ENCODE assay signal across 1 cellular context in the genomic region with DNA sequence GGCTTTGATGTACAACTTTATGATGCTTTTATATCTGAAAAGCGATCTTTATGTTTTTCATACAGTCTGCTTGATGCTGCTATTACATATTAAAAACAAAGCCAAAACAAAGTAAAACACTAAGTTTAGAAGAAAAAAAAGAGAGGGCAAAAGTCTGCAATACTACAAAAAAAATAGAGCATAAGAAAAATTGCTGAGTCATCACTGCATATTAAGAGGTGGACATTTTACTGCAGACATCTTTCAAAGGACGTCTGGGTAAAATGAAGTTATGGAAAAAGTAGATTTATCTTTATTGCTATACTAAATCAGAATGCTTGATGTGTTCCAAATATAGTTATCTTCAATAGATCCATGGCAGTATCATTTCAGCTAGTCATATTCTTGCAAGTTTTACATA.
A peak's percentile ranks its signal among the peaks of the same experiment; 100 is the strongest.
TF ChIP-seq lines count a peak whose summit lies in the region.

No MANE protein-coding gene starts in this region.

TF ChIP-seq in H1, 55 proteins besides CTCF, POLR2A, EP300 and RAD21:
- TF ChIP-seq ATF2 (IDR thresholded peaks at IDR 0.05; ENCODE audit: low read length) (no peak), EZH2 (IDR thresholded peaks at IDR 0.05; ENCODE audit: low read depth, low read length, severe bottlenecking) (no peak), RFX5 (IDR thresholded peaks at IDR 0.05; ENCODE audit: borderline replicate concordance, low read depth, low read length) (no peak), SUZ12 (IDR thresholded peaks at IDR 0.05; ENCODE audit: low read length) (no peak), SIRT6 (IDR thresholded peaks at IDR 0.05; ENCODE audit: low read length) (no peak), BACH1 (IDR thresholded peaks at IDR 0.05; ENCODE audit: low read length) (peak; percentile 89), POU5F1 (IDR thresholded peaks at IDR 0.05; ENCODE audit: low read depth, low read length) (no peak), CEBPB (IDR thresholded peaks at IDR 0.05; ENCODE audit: low read depth, low read length) (no peak), MAFK (IDR thresholded peaks at IDR 0.05; ENCODE audit: low read depth, low read length) (peak; percentile 97), TAF1 (IDR thresholded peaks at IDR 0.05; ENCODE audit: low read depth, low read length) (no peak)
- TF ChIP-seq, protein P1, sequence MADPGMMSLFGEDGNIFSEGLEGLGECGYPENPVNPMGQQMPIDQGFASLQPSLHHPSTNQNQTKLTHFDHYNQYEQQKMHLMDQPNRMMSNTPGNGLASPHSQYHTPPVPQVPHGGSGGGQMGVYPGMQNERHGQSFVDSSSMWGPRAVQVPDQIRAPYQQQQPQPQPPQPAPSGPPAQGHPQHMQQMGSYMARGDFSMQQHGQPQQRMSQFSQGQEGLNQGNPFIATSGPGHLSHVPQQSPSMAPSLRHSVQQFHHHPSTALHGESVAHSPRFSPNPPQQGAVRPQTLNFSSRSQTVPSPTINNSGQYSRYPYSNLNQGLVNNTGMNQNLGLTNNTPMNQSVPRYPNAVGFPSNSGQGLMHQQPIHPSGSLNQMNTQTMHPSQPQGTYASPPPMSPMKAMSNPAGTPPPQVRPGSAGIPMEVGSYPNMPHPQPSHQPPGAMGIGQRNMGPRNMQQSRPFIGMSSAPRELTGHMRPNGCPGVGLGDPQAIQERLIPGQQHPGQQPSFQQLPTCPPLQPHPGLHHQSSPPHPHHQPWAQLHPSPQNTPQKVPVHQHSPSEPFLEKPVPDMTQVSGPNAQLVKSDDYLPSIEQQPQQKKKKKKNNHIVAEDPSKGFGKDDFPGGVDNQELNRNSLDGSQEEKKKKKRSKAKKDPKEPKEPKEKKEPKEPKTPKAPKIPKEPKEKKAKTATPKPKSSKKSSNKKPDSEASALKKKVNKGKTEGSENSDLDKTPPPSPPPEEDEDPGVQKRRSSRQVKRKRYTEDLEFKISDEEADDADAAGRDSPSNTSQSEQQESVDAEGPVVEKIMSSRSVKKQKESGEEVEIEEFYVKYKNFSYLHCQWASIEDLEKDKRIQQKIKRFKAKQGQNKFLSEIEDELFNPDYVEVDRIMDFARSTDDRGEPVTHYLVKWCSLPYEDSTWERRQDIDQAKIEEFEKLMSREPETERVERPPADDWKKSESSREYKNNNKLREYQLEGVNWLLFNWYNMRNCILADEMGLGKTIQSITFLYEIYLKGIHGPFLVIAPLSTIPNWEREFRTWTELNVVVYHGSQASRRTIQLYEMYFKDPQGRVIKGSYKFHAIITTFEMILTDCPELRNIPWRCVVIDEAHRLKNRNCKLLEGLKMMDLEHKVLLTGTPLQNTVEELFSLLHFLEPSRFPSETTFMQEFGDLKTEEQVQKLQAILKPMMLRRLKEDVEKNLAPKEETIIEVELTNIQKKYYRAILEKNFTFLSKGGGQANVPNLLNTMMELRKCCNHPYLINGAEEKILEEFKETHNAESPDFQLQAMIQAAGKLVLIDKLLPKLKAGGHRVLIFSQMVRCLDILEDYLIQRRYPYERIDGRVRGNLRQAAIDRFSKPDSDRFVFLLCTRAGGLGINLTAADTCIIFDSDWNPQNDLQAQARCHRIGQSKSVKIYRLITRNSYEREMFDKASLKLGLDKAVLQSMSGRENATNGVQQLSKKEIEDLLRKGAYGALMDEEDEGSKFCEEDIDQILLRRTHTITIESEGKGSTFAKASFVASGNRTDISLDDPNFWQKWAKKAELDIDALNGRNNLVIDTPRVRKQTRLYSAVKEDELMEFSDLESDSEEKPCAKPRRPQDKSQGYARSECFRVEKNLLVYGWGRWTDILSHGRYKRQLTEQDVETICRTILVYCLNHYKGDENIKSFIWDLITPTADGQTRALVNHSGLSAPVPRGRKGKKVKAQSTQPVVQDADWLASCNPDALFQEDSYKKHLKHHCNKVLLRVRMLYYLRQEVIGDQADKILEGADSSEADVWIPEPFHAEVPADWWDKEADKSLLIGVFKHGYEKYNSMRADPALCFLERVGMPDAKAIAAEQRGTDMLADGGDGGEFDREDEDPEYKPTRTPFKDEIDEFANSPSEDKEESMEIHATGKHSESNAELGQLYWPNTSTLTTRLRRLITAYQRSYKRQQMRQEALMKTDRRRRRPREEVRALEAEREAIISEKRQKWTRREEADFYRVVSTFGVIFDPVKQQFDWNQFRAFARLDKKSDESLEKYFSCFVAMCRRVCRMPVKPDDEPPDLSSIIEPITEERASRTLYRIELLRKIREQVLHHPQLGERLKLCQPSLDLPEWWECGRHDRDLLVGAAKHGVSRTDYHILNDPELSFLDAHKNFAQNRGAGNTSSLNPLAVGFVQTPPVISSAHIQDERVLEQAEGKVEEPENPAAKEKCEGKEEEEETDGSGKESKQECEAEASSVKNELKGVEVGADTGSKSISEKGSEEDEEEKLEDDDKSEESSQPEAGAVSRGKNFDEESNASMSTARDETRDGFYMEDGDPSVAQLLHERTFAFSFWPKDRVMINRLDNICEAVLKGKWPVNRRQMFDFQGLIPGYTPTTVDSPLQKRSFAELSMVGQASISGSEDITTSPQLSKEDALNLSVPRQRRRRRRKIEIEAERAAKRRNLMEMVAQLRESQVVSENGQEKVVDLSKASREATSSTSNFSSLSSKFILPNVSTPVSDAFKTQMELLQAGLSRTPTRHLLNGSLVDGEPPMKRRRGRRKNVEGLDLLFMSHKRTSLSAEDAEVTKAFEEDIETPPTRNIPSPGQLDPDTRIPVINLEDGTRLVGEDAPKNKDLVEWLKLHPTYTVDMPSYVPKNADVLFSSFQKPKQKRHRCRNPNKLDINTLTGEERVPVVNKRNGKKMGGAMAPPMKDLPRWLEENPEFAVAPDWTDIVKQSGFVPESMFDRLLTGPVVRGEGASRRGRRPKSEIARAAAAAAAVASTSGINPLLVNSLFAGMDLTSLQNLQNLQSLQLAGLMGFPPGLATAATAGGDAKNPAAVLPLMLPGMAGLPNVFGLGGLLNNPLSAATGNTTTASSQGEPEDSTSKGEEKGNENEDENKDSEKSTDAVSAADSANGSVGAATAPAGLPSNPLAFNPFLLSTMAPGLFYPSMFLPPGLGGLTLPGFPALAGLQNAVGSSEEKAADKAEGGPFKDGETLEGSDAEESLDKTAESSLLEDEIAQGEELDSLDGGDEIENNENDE (IDR thresholded peaks at IDR 0.05; ENCODE audit: insufficient replicate concordance, low read length) = no peak
